18 cellular contexts compared by ENCODE assay signal in genomic region chr3:171953300-171954022, GRCh38.
DNase-seq lines count a peak whose midpoint lies in the region; TF ChIP-seq lines count a peak whose summit lies in the region.
"Had no signal": no experiment of that assay in that cellular context is flagged by ENCODE, and none has a peak within 500 bp of the region (broad histone marks: within the 10 kb centered on the region; RNA-seq: fewer than 3 reads in every experiment).

No MANE protein-coding gene starts in this region.

- in situ Hi-C loops in GM13976 (cut with MboI; ENCODE audit: low sequenced_read_pairs, unreplicated experiment), result no loop called here

- H3K4me3 ChIP-seq in adipocyte (ENCODE audit: low read length), result no peak overlapping the region
- H3K4me3 ChIP-seq: cardiac muscle cell, MG63 had no signal

- H3K27me3 ChIP-seq in adipocyte (replicated peaks; ENCODE audit: control insufficient read depth, insufficient read depth, low read length), result no peaks in the 10 kb centered on the region
- H3K27me3 ChIP-seq: cardiac muscle cell, MG63 had no signal

- DNase-seq in DMS53 (lab: John Stamatoyannopoulos, UW), result peak; percentile 16
- no peak for DNase-seq in DMS53 treated with DMSO at 0.1 percent for 48 hours (lab: John Stamatoyannopoulos, UW; ENCODE audit: unreplicated experiment)
- peak; percentile 31 for DNase-seq in adipocyte (ENCODE audit: low read depth)
- DNase-seq in kidney tubule cell (ENCODE audit: low spot score), result peak; percentile 40
- DNase-seq in type B pancreatic cell (ENCODE audit: extremely low spot score, unreplicated experiment), result no peak
- DNase-seq in DMS 273 (lab: John Stamatoyannopoulos, UW; ENCODE audit: unreplicated experiment), result no peak
- no peak for DNase-seq in GM13976 (ENCODE audit: low spot score)
- no peak for DNase-seq in NCI-H748 (lab: John Stamatoyannopoulos, UW; ENCODE audit: unreplicated experiment)
- DNase-seq: activated CD4-positive, alpha-beta T cell treated with anti-CD3 and anti-CD28 coated beads for 48 hours; activated T-cell treated with anti-CD3 and anti-CD28 coated beads, Interleukin-2, amount 50 U/mL, for 1 hour; CD4-positive, CD25-positive, alpha-beta regulatory T cell; kidney; MG63; NCI-H2107; SHP77; substantia nigra had no signal

- H3K36me3 Mint-ChIP-seq in type B pancreatic cell, result no peaks in the 10 kb centered on the region
- H3K36me3 Mint-ChIP-seq: activated naive CD8-positive, alpha-beta T cell; CD4-positive, CD25-positive, alpha-beta regulatory T cell had no signal

- TF ChIP-seq CTCF in type B pancreatic cell (conservative IDR thresholded peaks at IDR 0.05), result no peak
- TF ChIP-seq CTCF in GM13976 (IDR thresholded peaks at IDR 0.05; ENCODE audit: borderline replicate concordance, control extremely low read depth, extremely low read depth, insufficient read depth, missing control alignments), result no peak

- no peak overlapping the region for H3K4me3 Mint-ChIP-seq in type B pancreatic cell
- H3K4me3 Mint-ChIP-seq: activated naive CD8-positive, alpha-beta T cell; CD4-positive, CD25-positive, alpha-beta regulatory T cell had no signal

- H3K27me3 Mint-ChIP-seq in type B pancreatic cell, result no peaks in the 10 kb centered on the region

- no peaks in the 10 kb centered on the region for H3K9me3 Mint-ChIP-seq in type B pancreatic cell

- H3K4me1 ChIP-seq in adipocyte (ENCODE audit: control insufficient read depth, insufficient read depth, low read length), result peaks cover 14% of the 10 kb centered on the region

- H3K4me1 Mint-ChIP-seq in type B pancreatic cell (ENCODE audit: unreplicated experiment), result peaks cover 44% of the 10 kb centered on the region
- H3K4me1 Mint-ChIP-seq: CD4-positive, CD25-positive, alpha-beta regulatory T cell had no signal

- no peak overlapping the region for H3K9ac ChIP-seq in adipocyte (ENCODE audit: low read length)

- H3K36me3 ChIP-seq in adipocyte (ENCODE audit: control insufficient read depth, insufficient read depth, low read length, severe bottlenecking), result no peaks in the 10 kb centered on the region
- H3K36me3 ChIP-seq: cardiac muscle cell, MG63 had no signal

- H3K9me3 ChIP-seq in adipocyte (ENCODE audit: control insufficient read depth, low read length), result no peaks in the 10 kb centered on the region
- H3K9me3 ChIP-seq: MG63 had no signal

- H3K27ac Mint-ChIP-seq in type B pancreatic cell, result peak overlapping the region; percentile 33
- H3K27ac Mint-ChIP-seq: activated naive CD8-positive, alpha-beta T cell had no signal

Comparison
In these comparisons a context has a peak if more than half of its experiments do, and no peak if none do; other contexts are left out.
1. DNase-seq: peak in DMS53 (single experiment), adipocyte (single experiment) and kidney tubule cell (single experiment); none in DMS53 treated with DMSO at 0.1 percent for 48 hours (single experiment), type B pancreatic cell (single experiment), DMS 273 (single experiment), GM13976 (single experiment) and NCI-H748 (single experiment).